In the genomic region with DNA sequence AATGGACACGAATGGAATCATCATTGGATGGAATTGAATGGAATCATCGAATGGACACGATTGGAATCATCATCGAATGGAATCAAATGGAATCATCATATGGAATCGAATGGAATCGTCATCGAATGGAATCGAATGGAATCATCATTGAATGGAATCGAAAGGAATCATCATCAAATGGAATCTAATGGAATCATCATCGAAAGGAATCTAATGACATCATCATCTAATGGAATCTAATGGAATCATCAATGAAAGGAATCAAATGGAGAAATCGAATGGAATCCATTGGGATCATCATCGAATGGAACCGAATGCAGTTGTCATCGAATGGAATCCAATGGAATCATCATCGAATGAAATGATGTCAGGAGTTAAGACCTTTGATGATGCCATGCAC, we compare ENCODE assay signal across 8 cellular contexts.
"Had no signal": no experiment of that assay in that cellular context is flagged by ENCODE, and none has a peak within 500 bp of the region (broad histone marks: within the 10 kb centered on the region; RNA-seq: fewer than 3 reads in every experiment).

No MANE protein-coding gene starts in this region.

- ATAC-seq: GM12878 had no signal

- FAIRE-seq: G401.6, GM12878, GM12891, GM12892, GM18507, GM19239 had no signal

- DNase-seq: GDM1, GF-D8 had no signal

- H3K4me3 ChIP-seq: GM12878 had no signal
